In genomic region chrX:12443534-12444098, GRCh38 we compare ENCODE assay signal across 14 cellular contexts.
DNase-seq lines count a peak whose midpoint lies in the region; ATAC-seq and TF ChIP-seq lines count a peak whose summit lies in the region.
"Had no signal": no experiment of that assay in that cellular context is flagged by ENCODE, and none has a peak within 500 bp of the region (broad histone marks: within the 10 kb centered on the region; RNA-seq: fewer than 3 reads in every experiment).

No MANE protein-coding gene starts in this region.

- 67 to 89% (median 72%) methylated on average over 7 of the region's 7 CpGs for WGBS in heart left ventricle, 4 donors

- ATAC-seq in GM18505 (IDR thresholded peaks at IDR 0.05; ENCODE audit: unreplicated experiment), result peak; percentile 91
- peak; percentile 70 for ATAC-seq in GM19468 (IDR thresholded peaks at IDR 0.05; ENCODE audit: extremely low read depth, unreplicated experiment)
- ATAC-seq in HG02884 (IDR thresholded peaks at IDR 0.05; ENCODE audit: unreplicated experiment), result peak; percentile 96
- ATAC-seq in HG03521 (IDR thresholded peaks at IDR 0.05; ENCODE audit: unreplicated experiment), result peak; percentile 92
- ATAC-seq in heart left ventricle, result no peak
- ATAC-seq: left lobe of liver, SK-N-SH treated with all-trans-retinoic acid at 6 μM for 48 hours had no signal

- DNase-seq in heart left ventricle (no peak), amygdala (lab: John Stamatoyannopoulos, UW) (no peak), NCI-H187 treated with DMSO at 0.1 percent for 48 hours (lab: John Stamatoyannopoulos, UW) (no peak)
- no peak for DNase-seq in effector CD4-positive, alpha-beta T cell
- DNase-seq: activated CD4-positive, alpha-beta T cell treated with anti-CD3 and anti-CD28 coated beads, Interleukin-2, amount 50 U/mL, for 4 hours; BE2C; HFFc6; NCI-H510A treated with DMSO at 0.1 percent for 48 hours had no signal

- H3K4me3 ChIP-seq in heart left ventricle, result no peak overlapping the region

- intact Hi-C loops in heart left ventricle (cut with DNase I), result no loop called here

- no peak overlapping the region for H3K27ac ChIP-seq in heart left ventricle

- no peak for TF ChIP-seq CTCF in heart left ventricle (IDR thresholded peaks at IDR 0.05)

- H3K27me3 ChIP-seq in heart left ventricle, result peaks cover 0 to 5% (median 0%) of the 10 kb centered on the region in 9 donors
- H3K27me3 ChIP-seq: BE2C had no signal

- TF ChIP-seq POLR2A in GM18505 (IDR thresholded peaks at IDR 0.05; ENCODE audit: borderline replicate concordance, extremely low read depth, insufficient read depth, insufficient read length) (no peak), heart left ventricle (IDR thresholded peaks at IDR 0.05) (no peak)

- no peaks in the 10 kb centered on the region for H3K4me1 ChIP-seq in heart left ventricle
- H3K4me1 ChIP-seq: BE2C had no signal

- no peaks in the 10 kb centered on the region for H3K36me3 ChIP-seq in heart left ventricle
- H3K36me3 ChIP-seq: BE2C had no signal

- no peaks in the 10 kb centered on the region for H3K9me3 ChIP-seq in heart left ventricle
- H3K9me3 ChIP-seq: BE2C had no signal

Comparison
In these comparisons a context has a peak if more than half of its experiments do, and no peak if none do; other contexts are left out.
1. ATAC-seq: peak in GM18505 (single experiment), GM19468 (single experiment), HG02884 (single experiment) and HG03521 (single experiment); none in heart left ventricle (0 of 4).